Comparison of ENCODE assay signal across 9 cellular contexts in genomic region chr9:109440797-109441287, GRCh38. TPM values are rescaled to one million over a fixed set of nuclear protein-coding genes. Genes with fewer than 3 reads are reported as not detected.
A peak's percentile ranks its signal among the peaks of the same experiment; 100 is the strongest.
DNase-seq lines count a peak whose midpoint lies in the region; ATAC-seq and TF ChIP-seq lines count a peak whose summit lies in the region.
"Had no signal": no experiment of that assay in that cellular context is flagged by ENCODE, and none has a peak within 500 bp of the region (broad histone marks: within the 10 kb centered on the region; RNA-seq: fewer than 3 reads in every experiment).

No MANE protein-coding gene starts in this region.

- H3K36me3 Mint-ChIP-seq in activated CD4-positive, alpha-beta T cell treated with anti-CD3 and anti-CD28 coated beads, Interleukin-2, amount 10 ng/mL, durations not matched to agents 24 days and 14 days (ENCODE audit: low read depth): no peaks in the 10 kb centered on the region

- H3K27ac Mint-ChIP-seq in activated CD4-positive, alpha-beta T cell treated with anti-CD3 and anti-CD28 coated beads, Interleukin-2, amount 10 ng/mL, durations not matched to agents 24 days and 14 days: peak overlapping the region; percentile 83
- H3K27ac Mint-ChIP-seq: dendritic cell treated with granulocyte-macrophage colony-stimulating factor and Interleukin-4, amounts not matched to agents 40 ng/mL and 50 ng/mL, for 4 days had no signal

- H3K9me3 ChIP-seq in tibial artery: no peaks in the 10 kb centered on the region

- no peaks in the 10 kb centered on the region for H3K9me3 Mint-ChIP-seq in activated CD4-positive, alpha-beta T cell treated with anti-CD3 and anti-CD28 coated beads, Interleukin-2, amount 10 ng/mL, durations not matched to agents 24 days and 14 days
- H3K9me3 Mint-ChIP-seq: dendritic cell treated with granulocyte-macrophage colony-stimulating factor and Interleukin-4, amounts not matched to agents 40 ng/mL and 50 ng/mL, for 4 days had no signal

- no peak overlapping the region for H3K4me3 ChIP-seq in epithelial cell of proximal tubule (ENCODE audit: low read depth, low read length)
- no peak overlapping the region for H3K4me3 ChIP-seq in tibial artery

- no peaks in the 10 kb centered on the region for H3K27me3 ChIP-seq in tibial artery

- H3K4me1 ChIP-seq in tibial artery: peaks cover 0 to 12% (median 5%) of the 10 kb centered on the region in 4 donors

- H3K4me3 Mint-ChIP-seq in activated CD4-positive, alpha-beta T cell treated with anti-CD3 and anti-CD28 coated beads, Interleukin-2, amount 10 ng/mL, durations not matched to agents 24 days and 14 days: no peak overlapping the region
- H3K4me3 Mint-ChIP-seq: dendritic cell treated with granulocyte-macrophage colony-stimulating factor and Interleukin-4, amounts not matched to agents 40 ng/mL and 50 ng/mL, for 4 days had no signal

- in situ Hi-C loops in Caki2 (cut with HindIII; ENCODE audit: low pct_unique_long_range_greater_than_20kb, low sequenced_read_pairs): no loop called here

- TF ChIP-seq CTCF in epithelial cell of proximal tubule (conservative IDR thresholded peaks at IDR 0.05; ENCODE audit: low read depth, low read length): peak; percentile 85
- peak; percentile 82 to 89 for TF ChIP-seq CTCF in tibial artery (IDR thresholded peaks at IDR 0.05)

- no peak overlapping the region for H3K27ac ChIP-seq in tibial artery

- ATAC-seq in GM19438 (IDR thresholded peaks at IDR 0.05; ENCODE audit: low read depth, unreplicated experiment) (peak; percentile 96), HG03442 (IDR thresholded peaks at IDR 0.05; ENCODE audit: unreplicated experiment) (peak; percentile 89)

- peak; percentile 73 for DNase-seq in Caki2 (ENCODE audit: low read depth)
- DNase-seq in NCI-H446 (lab: John Stamatoyannopoulos, UW): peak; percentile 4 to 51
- DNase-seq in activated CD4-positive, alpha-beta T cell treated with anti-CD3 and anti-CD28 coated beads, Interleukin-2, amount 10 ng/mL, durations not matched to agents 24 days and 14 days: peak; percentile 92
- peak; percentile 60 for DNase-seq in epithelial cell of proximal tubule (ENCODE audit: low read depth)
- peak; percentile 30 for DNase-seq in mucosa of gallbladder (ENCODE audit: low spot score)
- peak in 1 of 2 donors; percentile 67 for DNase-seq in tibial artery

- intact Hi-C loops in activated CD4-positive, alpha-beta T cell treated with anti-CD3 and anti-CD28 coated beads, Interleukin-2, amount 10 ng/mL, durations not matched to agents 24 days and 14 days (cut with micrococcal nuclease): loop anchor here (1.0 to 10.0 kb wide), 5 partner anchors 23 to 534 kb away; no protein-coding TSS in a partner anchor
- intact Hi-C loops in tibial artery (cut with DNase I; ENCODE audit: low total_unique reads): no loop called here

- H3K27me3 Mint-ChIP-seq in activated CD4-positive, alpha-beta T cell treated with anti-CD3 and anti-CD28 coated beads, Interleukin-2, amount 10 ng/mL, durations not matched to agents 24 days and 14 days: peaks cover 22% of the 10 kb centered on the region

- peaks cover 4 to 24% (median 6%) of the 10 kb centered on the region in 3 donors for H3K36me3 ChIP-seq in tibial artery

- peaks cover 18% of the 10 kb centered on the region for H3K4me1 Mint-ChIP-seq in activated CD4-positive, alpha-beta T cell treated with anti-CD3 and anti-CD28 coated beads, Interleukin-2, amount 10 ng/mL, durations not matched to agents 24 days and 14 days

RNA-seq across cellular contexts. Expression of gene PTPN3, which starts 57.3 kb away (rescaled TPM):
- total RNA-seq in Caki2 (2014; rRNA removed; shearing (Covaris generic); ENCODE audit: low replicate concordance): 14.8 and 15.0 TPM in 2 replicates
- total RNA-seq in activated CD4-positive, alpha-beta T cell treated with anti-CD3 and anti-CD28 coated beads, Interleukin-2, amount 10 ng/mL, durations not matched to agents 24 days and 14 days: 3.6 and 3.8 TPM in 2 replicates
- total RNA-seq in epithelial cell of proximal tubule (33.0 and 53.0 TPM in 2 replicates), mucosa of gallbladder (16.2 TPM)
